Comparison of ENCODE assay signal across 37 cellular contexts in genomic region chr13:98828614-98829013, GRCh38.
"Had no signal": no experiment of that assay in that cellular context is flagged by ENCODE, and none has a peak within 500 bp of the region (broad histone marks: within the 10 kb centered on the region; RNA-seq: fewer than 3 reads in every experiment).

No MANE protein-coding gene starts in this region.

- H3K27ac Mint-ChIP-seq: activated B cell treated with CpG ODN at 0.5 μM for 24 hours; activated CD4-positive, alpha-beta memory T cell treated with anti-CD3 and anti-CD28 coated beads for 36 hours; activated CD4-positive, alpha-beta T cell treated with anti-CD3 and anti-CD28 coated beads for 36 hours; activated CD4-positive, alpha-beta T cell treated with anti-CD3 and anti-CD28 coated beads, Interleukin-2, amount 10 ng/mL, durations not matched to agents 24 days and 14 days; activated CD8-positive, alpha-beta memory T cell treated with anti-CD3 and anti-CD28 coated beads, Interleukin-2, amount 10 ng/mL, durations not matched to agents 7 days and 5 days; activated CD8-positive, alpha-beta T cell treated with anti-CD3 and anti-CD28 coated beads, Interleukin-2, amount 10 ng/mL, durations not matched to agents 7 days and 5 days; activated naive CD4-positive, alpha-beta T cell treated with anti-CD3 and anti-CD28 coated beads for 36 hours; activated naive CD4-positive, alpha-beta T cell treated with anti-CD3 and anti-CD28 coated beads, Interleukin-2, amount 50 U/mL, for 24 hours; activated naive CD8-positive, alpha-beta T cell treated with anti-CD3 and anti-CD28 coated beads for 36 hours; activated naive CD8-positive, alpha-beta T cell treated with anti-CD3 and anti-CD28 coated beads, Interleukin-2, amount 50 U/mL, for 24 hours; activated T-helper 1 cell treated with anti-CD3 and anti-CD28 coated beads, Interleukin-12 subunit alpha, Interleukin-12 subunit beta, Interleukin-2, Interleukin-4 antibody, amounts not matched to agents 30 ng/mL and 10 ng/mL and 1 ng/mL, durations not matched to agents 14 hours and 24 hours and 36 hours; activated T-helper 2 cell treated with anti-CD3 and anti-CD28 coated beads, Interferon-gamma antibody, Interleukin-2, Interleukin-4, amounts not matched to agents 10 μg/mL and 5 μg/mL and 100 μg/mL, durations not matched to agents 14 hours and 24 hours and 36 hours; brain; T-cell; T-helper 1 cell treated with Interleukin-12 subunit alpha and Interleukin-12 subunit beta and Interleukin-4 antibody, amounts not matched to agents 30 μg/mL and 1 μg/mL, for 36 hours; T-helper 2 cell treated with Interferon-gamma antibody and Interleukin-4, amounts not matched to agents 5 μg/mL and 100 μg/mL, for 36 hours had no signal

- H3K4me3 ChIP-seq: adrenal gland, breast epithelium, cardiac muscle cell, colonic mucosa had no signal

- FAIRE-seq: endometrium, frontal cortex had no signal

- DNase-seq: activated B cell treated with CpG ODN at 0.5 μM for 24 hours; activated CD4-positive, alpha-beta memory T cell treated with anti-CD3 and anti-CD28 coated beads for 36 hours; activated CD4-positive, alpha-beta T cell treated with anti-CD3 and anti-CD28 coated beads for 36 hours; activated CD4-positive, alpha-beta T cell treated with anti-CD3 and anti-CD28 coated beads, Interleukin-2, amount 10 ng/mL, durations not matched to agents 24 days and 14 days; activated CD8-positive, alpha-beta memory T cell treated with anti-CD3 and anti-CD28 coated beads, Interleukin-2, amount 10 ng/mL, durations not matched to agents 7 days and 5 days; activated CD8-positive, alpha-beta memory T cell treated with anti-CD3 and anti-CD28 coated beads, Interleukin-2, amount 50 U/mL, for 4 hours; activated CD8-positive, alpha-beta T cell treated with anti-CD3 and anti-CD28 coated beads, Interleukin-2, amount 10 ng/mL, durations not matched to agents 7 days and 5 days; activated effector memory CD4-positive, alpha-beta T cell treated with anti-CD3 and anti-CD28 coated beads, Interleukin-2, amount 50 U/mL, for 16 hours; activated naive CD4-positive, alpha-beta T cell treated with anti-CD3 and anti-CD28 coated beads for 36 hours; activated naive CD8-positive, alpha-beta T cell treated with anti-CD3 and anti-CD28 coated beads for 36 hours; activated naive CD8-positive, alpha-beta T cell treated with anti-CD3 and anti-CD28 coated beads, Interleukin-2, amount 50 U/mL, for 24 hours; activated T-cell treated with anti-CD3 and anti-CD28 coated beads, Interleukin-2, amount 50 U/mL, for 1 hour; activated T-cell treated with anti-CD3 and anti-CD28 coated beads, Interleukin-2, amount 50 U/mL, for 48 hours; adrenal gland; amygdala; aorta; central memory CD4-positive, alpha-beta T cell; cerebellar nuclear complex; colonic mucosa; effector CD8-positive, alpha-beta T cell; foreskin fibroblast; SW 1271; T-cell; T1000; WERI-Rb-1 had no signal

- H3K36me3 ChIP-seq: breast epithelium, colonic mucosa had no signal

- H3K27me3 Mint-ChIP-seq: activated B cell treated with CpG ODN at 0.5 μM for 24 hours; activated CD4-positive, alpha-beta memory T cell treated with anti-CD3 and anti-CD28 coated beads for 36 hours; activated CD4-positive, alpha-beta T cell treated with anti-CD3 and anti-CD28 coated beads for 36 hours; activated CD4-positive, alpha-beta T cell treated with anti-CD3 and anti-CD28 coated beads, Interleukin-2, amount 10 ng/mL, durations not matched to agents 24 days and 14 days; activated CD8-positive, alpha-beta memory T cell treated with anti-CD3 and anti-CD28 coated beads, Interleukin-2, amount 10 ng/mL, durations not matched to agents 7 days and 5 days; activated naive CD4-positive, alpha-beta T cell treated with anti-CD3 and anti-CD28 coated beads, Interleukin-2, amount 50 U/mL, for 24 hours; activated naive CD8-positive, alpha-beta T cell treated with anti-CD3 and anti-CD28 coated beads for 36 hours; activated naive CD8-positive, alpha-beta T cell treated with anti-CD3 and anti-CD28 coated beads, Interleukin-2, amount 50 U/mL, for 24 hours; brain; T-cell had no signal

- H3K27ac ChIP-seq: adrenal gland, breast epithelium, cardiac muscle cell, colonic mucosa, WERI-Rb-1 had no signal

- ATAC-seq: activated CD4-positive, alpha-beta T cell treated with anti-CD3 and anti-CD28 coated beads for 36 hours; activated CD4-positive, CD25-positive, alpha-beta regulatory T cell treated with anti-CD3 and anti-CD28 coated beads, Interleukin-2, amount 50 U/mL, for 24 hours; activated CD8-positive, alpha-beta memory T cell treated with anti-CD3 and anti-CD28 coated beads, Interleukin-2, amount 10 ng/mL, durations not matched to agents 7 days and 5 days; activated CD8-positive, alpha-beta T cell treated with anti-CD3 and anti-CD28 coated beads, Interleukin-2, amount 10 ng/mL, durations not matched to agents 7 days and 5 days; activated naive CD8-positive, alpha-beta T cell treated with anti-CD3 and anti-CD28 coated beads, Interleukin-2, amount 50 U/mL, for 24 hours; esophagus mucosa; T-cell had no signal

- H3K9me3 Mint-ChIP-seq: activated B cell treated with CpG ODN at 0.5 μM for 24 hours; activated CD4-positive, alpha-beta memory T cell treated with anti-CD3 and anti-CD28 coated beads for 36 hours; activated naive CD4-positive, alpha-beta T cell treated with anti-CD3 and anti-CD28 coated beads for 36 hours; activated naive CD4-positive, alpha-beta T cell treated with anti-CD3 and anti-CD28 coated beads, Interleukin-2, amount 50 U/mL, for 24 hours; activated naive CD8-positive, alpha-beta T cell treated with anti-CD3 and anti-CD28 coated beads for 36 hours; activated naive CD8-positive, alpha-beta T cell treated with anti-CD3 and anti-CD28 coated beads, Interleukin-2, amount 50 U/mL, for 24 hours; activated T-helper 1 cell treated with anti-CD3 and anti-CD28 coated beads, Interleukin-12 subunit alpha, Interleukin-12 subunit beta, Interleukin-2, Interleukin-4 antibody, amounts not matched to agents 30 ng/mL and 10 ng/mL and 1 ng/mL, durations not matched to agents 14 hours and 24 hours and 36 hours; activated T-helper 2 cell treated with anti-CD3 and anti-CD28 coated beads, Interferon-gamma antibody, Interleukin-2, Interleukin-4, amounts not matched to agents 10 μg/mL and 5 μg/mL and 100 μg/mL, durations not matched to agents 14 hours and 24 hours and 36 hours; brain; T-cell; T-helper 1 cell treated with Interleukin-12 subunit alpha and Interleukin-12 subunit beta and Interleukin-4 antibody, amounts not matched to agents 30 μg/mL and 1 μg/mL, for 36 hours; T-helper 2 cell treated with Interferon-gamma antibody and Interleukin-4, amounts not matched to agents 5 μg/mL and 100 μg/mL, for 36 hours had no signal

- H3K27me3 ChIP-seq: adrenal gland, breast epithelium, cardiac muscle cell, colonic mucosa had no signal

- H3K4me1 ChIP-seq: breast epithelium, colonic mucosa had no signal

- H3K4me3 Mint-ChIP-seq: activated B cell treated with CpG ODN at 0.5 μM for 24 hours; activated CD4-positive, alpha-beta memory T cell treated with anti-CD3 and anti-CD28 coated beads for 36 hours; activated CD4-positive, alpha-beta T cell treated with anti-CD3 and anti-CD28 coated beads for 36 hours; activated CD4-positive, alpha-beta T cell treated with anti-CD3 and anti-CD28 coated beads, Interleukin-2, amount 10 ng/mL, durations not matched to agents 24 days and 14 days; activated CD8-positive, alpha-beta memory T cell treated with anti-CD3 and anti-CD28 coated beads, Interleukin-2, amount 10 ng/mL, durations not matched to agents 7 days and 5 days; activated CD8-positive, alpha-beta T cell treated with anti-CD3 and anti-CD28 coated beads, Interleukin-2, amount 10 ng/mL, durations not matched to agents 7 days and 5 days; activated naive CD4-positive, alpha-beta T cell treated with anti-CD3 and anti-CD28 coated beads for 36 hours; activated naive CD4-positive, alpha-beta T cell treated with anti-CD3 and anti-CD28 coated beads, Interleukin-2, amount 50 U/mL, for 24 hours; activated naive CD8-positive, alpha-beta T cell treated with anti-CD3 and anti-CD28 coated beads for 36 hours; activated naive CD8-positive, alpha-beta T cell treated with anti-CD3 and anti-CD28 coated beads, Interleukin-2, amount 50 U/mL, for 24 hours; activated T-helper 1 cell treated with anti-CD3 and anti-CD28 coated beads, Interleukin-12 subunit alpha, Interleukin-12 subunit beta, Interleukin-2, Interleukin-4 antibody, amounts not matched to agents 30 ng/mL and 10 ng/mL and 1 ng/mL, durations not matched to agents 14 hours and 24 hours and 36 hours; brain; T-cell; T-helper 1 cell treated with Interleukin-12 subunit alpha and Interleukin-12 subunit beta and Interleukin-4 antibody, amounts not matched to agents 30 μg/mL and 1 μg/mL, for 36 hours; T-helper 2 cell treated with Interferon-gamma antibody and Interleukin-4, amounts not matched to agents 5 μg/mL and 100 μg/mL, for 36 hours had no signal

- H3K9me3 ChIP-seq: adrenal gland, breast epithelium, colonic mucosa had no signal
